In genomic region chr6:133916650-133917151, GRCh38 we compare ENCODE assay signal across 8 cellular contexts. TPM values are rescaled to one million over a fixed set of nuclear protein-coding genes. Genes with fewer than 3 reads are reported as not detected.
DNase-seq lines count a peak whose midpoint lies in the region; ATAC-seq and TF ChIP-seq lines count a peak whose summit lies in the region.

No MANE protein-coding gene starts in this region.

- no peak overlapping the region for H3K4me3 ChIP-seq in kidney epithelial cell (ENCODE audit: low read depth, low read length)

- TF ChIP-seq CTCF in AG09319 (IDR thresholded peaks at IDR 0.05; ENCODE audit: low read depth, low read length) = peak; percentile 97
- peak; percentile 93 for TF ChIP-seq CTCF in kidney epithelial cell (IDR thresholded peaks at IDR 0.05; ENCODE audit: insufficient read depth, low read length, poor library complexity, severe bottlenecking)

- DNase-seq in AG09319 (ENCODE audit: extremely low read depth, low read depth) = peak; percentile 75
- DNase-seq in NCI-H2227 treated with DMSO at 0.1 percent for 48 hours (lab: John Stamatoyannopoulos, UW) = peak; percentile 57
- DNase-seq in activated CD4-positive, CD25-positive, alpha-beta regulatory T cell (lab: John Stamatoyannopoulos, UW) = peak; percentile 33 to 67 (median 48)
- peak; percentile 93 for DNase-seq in cerebellar cortex (ENCODE audit: low spot score)
- DNase-seq in kidney epithelial cell (ENCODE audit: low read depth) = peak; percentile 68
- peak; percentile 80 to 83 for DNase-seq in stimulated activated CD4-positive, alpha-beta T cell treated with anti-CD3 and anti-CD28 coated beads, Interleukin-2, amount 100 ng/mL, for 48 hours

- ATAC-seq in GM18873 (IDR thresholded peaks at IDR 0.05; ENCODE audit: low FRiP score, unreplicated experiment) = peak; percentile 78
- ATAC-seq in HG03196 (IDR thresholded peaks at IDR 0.05; ENCODE audit: unreplicated experiment) = peak; percentile 57

- H3K36me3 ChIP-seq in kidney epithelial cell (ENCODE audit: control insufficient read depth, insufficient read depth, low read length) = no peaks in the 10 kb centered on the region

- no peaks in the 10 kb centered on the region for H3K27me3 ChIP-seq in kidney epithelial cell (ENCODE audit: control insufficient read depth, insufficient read depth, low read length)

RNA-seq across cellular contexts. Expression of gene TCF21, which starts 27.8 kb away (rescaled TPM):
- 0.33 and 0.68 TPM in 2 replicates for total RNA-seq in kidney epithelial cell

RNA-seq across cellular contexts. Expression of gene TBPL1, which starts 36.3 kb away (rescaled TPM):
- total RNA-seq in kidney epithelial cell = 16.8 and 27.7 TPM in 2 replicates
